ENCODE assay signal across 28 cellular contexts in genomic region chr19:32358311-32358710, GRCh38.
"Had no signal": no experiment of that assay in that cellular context is flagged by ENCODE, and none has a peak within 500 bp of the region (broad histone marks: within the 10 kb centered on the region; RNA-seq: fewer than 3 reads in every experiment).

No MANE protein-coding gene starts in this region.

- DNase-seq: activated B cell treated with CpG ODN at 0.5 μM for 24 hours; activated CD4-positive, alpha-beta T cell treated with anti-CD3 and anti-CD28 coated beads for 1 hour; activated CD4-positive, alpha-beta T cell treated with anti-CD3 and anti-CD28 coated beads, Interleukin-2, amount 10 ng/mL, durations not matched to agents 24 days and 14 days; activated CD4-positive, alpha-beta T cell treated with anti-CD3 and anti-CD28 coated beads, Interleukin-2, amount 50 U/mL, for 48 hours; activated CD8-positive, alpha-beta memory T cell treated with anti-CD3 and anti-CD28 coated beads, Interleukin-2, amount 10 ng/mL, durations not matched to agents 7 days and 5 days; activated gamma-delta T cell; activated naive CD4-positive, alpha-beta T cell treated with anti-CD3 and anti-CD28 coated beads for 36 hours; activated naive CD8-positive, alpha-beta T cell treated with anti-CD3 and anti-CD28 coated beads, Interleukin-2, amount 10 ng/mL, durations not matched to agents 7 days and 5 days; activated T-cell treated with anti-CD3 and anti-CD28 coated beads, Interleukin-2, amount 50 U/mL, for 4 hours; adrenal gland; anterior cingulate cortex; Kasumi-1; KBM-7; NCI-H1048; NCI-H146; NCI-H187 treated with DMSO at 0.1 percent for 48 hours; NCI-H2171; NCI-H345; NCI-H510A; NCI-H526 treated with DMSO at 0.1 percent for 48 hours; NK-92 treated with Interleukin-12 subunit alpha and Interleukin-12 subunit beta, amount 100 ng/mL, for 24 hours; OCI-M1; Peyer's patch; SHP77 had no signal

- H3K27ac Mint-ChIP-seq: activated B cell treated with CpG ODN at 0.5 μM for 24 hours; activated CD4-positive, alpha-beta T cell treated with anti-CD3 and anti-CD28 coated beads, Interleukin-2, amount 10 ng/mL, durations not matched to agents 24 days and 14 days; activated naive CD4-positive, alpha-beta T cell treated with anti-CD3 and anti-CD28 coated beads for 36 hours; activated naive CD8-positive, alpha-beta T cell treated with anti-CD3 and anti-CD28 coated beads, Interleukin-2, amount 10 ng/mL, durations not matched to agents 7 days and 5 days; activated T-helper 17 cell treated with anti-CD3 and anti-CD28 coated beads, Interleukin-2, amount 50 U/mL, for 72 hours; T-helper 1 cell treated with Interleukin-12 subunit alpha and Interleukin-12 subunit beta and Interleukin-4 antibody, amounts not matched to agents 30 μg/mL and 1 μg/mL, for 36 hours had no signal

- H3K27me3 Mint-ChIP-seq: activated B cell treated with CpG ODN at 0.5 μM for 24 hours; activated CD4-positive, alpha-beta T cell treated with anti-CD3 and anti-CD28 coated beads, Interleukin-2, amount 10 ng/mL, durations not matched to agents 24 days and 14 days; activated CD8-positive, alpha-beta memory T cell treated with anti-CD3 and anti-CD28 coated beads, Interleukin-2, amount 10 ng/mL, durations not matched to agents 7 days and 5 days; activated naive CD8-positive, alpha-beta T cell treated with anti-CD3 and anti-CD28 coated beads, Interleukin-2, amount 10 ng/mL, durations not matched to agents 7 days and 5 days; activated T-helper 17 cell treated with anti-CD3 and anti-CD28 coated beads, Interleukin-2, amount 50 U/mL, for 72 hours had no signal

- H3K4me3 ChIP-seq: adrenal gland, Peyer's patch, SJSA1 had no signal

- H3K9me3 Mint-ChIP-seq: activated B cell treated with CpG ODN at 0.5 μM for 24 hours; activated CD4-positive, alpha-beta T cell treated with anti-CD3 and anti-CD28 coated beads, Interleukin-2, amount 10 ng/mL, durations not matched to agents 24 days and 14 days; activated naive CD4-positive, alpha-beta T cell treated with anti-CD3 and anti-CD28 coated beads for 36 hours; activated T-cell treated with anti-CD3 and anti-CD28 coated beads, Interleukin-2, amount 50 U/mL, for 4 hours; activated T-helper 17 cell treated with anti-CD3 and anti-CD28 coated beads, Interleukin-2, amount 50 U/mL, for 72 hours; T-helper 1 cell treated with Interleukin-12 subunit alpha and Interleukin-12 subunit beta and Interleukin-4 antibody, amounts not matched to agents 30 μg/mL and 1 μg/mL, for 36 hours had no signal

- ATAC-seq: activated CD8-positive, alpha-beta memory T cell treated with anti-CD3 and anti-CD28 coated beads, Interleukin-2, amount 10 ng/mL, durations not matched to agents 7 days and 5 days; activated T-cell treated with anti-CD3 and anti-CD28 coated beads, Interleukin-2, amount 50 U/mL, for 4 hours; activated T-helper 17 cell treated with anti-CD3 and anti-CD28 coated beads, Interleukin-2, amount 50 U/mL, for 72 hours had no signal

- H3K27ac ChIP-seq: adrenal gland, Peyer's patch, RWPE1, SJSA1 had no signal

- H3K4me3 Mint-ChIP-seq: activated B cell treated with CpG ODN at 0.5 μM for 24 hours; activated CD4-positive, alpha-beta T cell treated with anti-CD3 and anti-CD28 coated beads, Interleukin-2, amount 10 ng/mL, durations not matched to agents 24 days and 14 days; activated CD8-positive, alpha-beta memory T cell treated with anti-CD3 and anti-CD28 coated beads, Interleukin-2, amount 10 ng/mL, durations not matched to agents 7 days and 5 days; activated naive CD4-positive, alpha-beta T cell treated with anti-CD3 and anti-CD28 coated beads for 36 hours; activated naive CD8-positive, alpha-beta T cell treated with anti-CD3 and anti-CD28 coated beads, Interleukin-2, amount 10 ng/mL, durations not matched to agents 7 days and 5 days; activated T-cell treated with anti-CD3 and anti-CD28 coated beads, Interleukin-2, amount 50 U/mL, for 4 hours; activated T-helper 17 cell treated with anti-CD3 and anti-CD28 coated beads, Interleukin-2, amount 50 U/mL, for 72 hours; T-helper 1 cell treated with Interleukin-12 subunit alpha and Interleukin-12 subunit beta and Interleukin-4 antibody, amounts not matched to agents 30 μg/mL and 1 μg/mL, for 36 hours had no signal

- H3K9me3 ChIP-seq: adrenal gland, Peyer's patch, SJSA1 had no signal

- H3K27me3 ChIP-seq: adrenal gland, Peyer's patch, SJSA1 had no signal

- H3K4me1 ChIP-seq: SJSA1 had no signal
